9 cellular contexts compared by ENCODE assay signal in genomic region chr12:41188058-41188840, GRCh38. TPM values are rescaled to one million over a fixed set of nuclear protein-coding genes. Genes with fewer than 3 reads are reported as not detected.
A peak's percentile ranks its signal among the peaks of the same experiment; 100 is the strongest.
DNase-seq lines count a peak whose midpoint lies in the region; ATAC-seq and TF ChIP-seq lines count a peak whose summit lies in the region.
"Had no signal": no experiment of that assay in that cellular context is flagged by ENCODE, and none has a peak within 500 bp of the region (broad histone marks: within the 10 kb centered on the region; RNA-seq: fewer than 3 reads in every experiment).

TSS of gene PDZRN4 (plus strand) at chr12:41188320.

- ATAC-seq in HG03097 (IDR thresholded peaks at IDR 0.05; ENCODE audit: low FRiP score, unreplicated experiment) (peak; percentile 56), body of pancreas (peak; percentile 52), GM21737 (IDR thresholded peaks at IDR 0.05; ENCODE audit: unreplicated experiment) (no peak)
- peak; percentile 45 for ATAC-seq in stimulated activated memory B cell treated with anti-CD40 and anti-IgM and Interleukin-4, amounts not matched to agents 10 μg/mL and 1 μg/mL and 100 μg/mL, for 72 hours

- 3% methylated on average over 28 to 32 of the region's 67 CpGs for WGBS in body of pancreas, 2 donors

- H3K4me3 Mint-ChIP-seq in stimulated activated memory B cell treated with anti-CD40 and anti-IgM and Interleukin-4, amounts not matched to agents 10 μg/mL and 1 μg/mL and 100 μg/mL, for 72 hours, result no peak within 1 kb of the TSS

- H3K27ac ChIP-seq in body of pancreas, result no peak within 1 kb of the TSS

- DNase-seq in body of pancreas, result peak in 1 of 4 donors; percentile 21
- no peak for DNase-seq in kidney epithelial cell (ENCODE audit: low read depth)
- no peak for DNase-seq in stimulated activated CD8-positive, alpha-beta memory T cell treated with anti-CD3 and anti-CD28 coated beads, Interleukin-4, amount 100 ng/mL, for 48 hours
- no peak for DNase-seq in activated T-cell treated with anti-CD3 and anti-CD28 coated beads, Interleukin-2, amount 50 U/mL, for 1 hour
- no peak for DNase-seq in effector CD4-positive, alpha-beta T cell

- H3K27me3 ChIP-seq in body of pancreas (peaks cover 0 to 18% of the 10 kb centered on the region in 2 donors), kidney epithelial cell (ENCODE audit: control insufficient read depth, insufficient read depth, low read length) (peaks cover 26% of the 10 kb centered on the region)

- H3K9me3 ChIP-seq in body of pancreas, result no peaks in the 10 kb centered on the region

- H3K36me3 ChIP-seq in body of pancreas (replicated peaks in 1 of 2; ENCODE audit: insufficient read depth in 1 of 2, low read depth in 2 of 2), result no peaks in the 10 kb centered on the region
- H3K36me3 ChIP-seq in kidney epithelial cell (ENCODE audit: control insufficient read depth, insufficient read depth, low read length), result no peaks in the 10 kb centered on the region

- intact Hi-C loops in body of pancreas (cut with DNase I), result no loop called here

- no peak within 1 kb of the TSS for H3K4me3 ChIP-seq in body of pancreas
- H3K4me3 ChIP-seq in kidney epithelial cell (ENCODE audit: low read depth, low read length), result peak within 1 kb of the TSS; percentile 31

- H3K9me3 Mint-ChIP-seq in stimulated activated memory B cell treated with anti-CD40 and anti-IgM and Interleukin-4, amounts not matched to agents 10 μg/mL and 1 μg/mL and 100 μg/mL, for 72 hours, result no peaks in the 10 kb centered on the region

- peaks cover 40% of the 10 kb centered on the region for H3K27me3 Mint-ChIP-seq in stimulated activated memory B cell treated with anti-CD40 and anti-IgM and Interleukin-4, amounts not matched to agents 10 μg/mL and 1 μg/mL and 100 μg/mL, for 72 hours

- peaks cover 15% of the 10 kb centered on the region for H3K4me1 ChIP-seq in body of pancreas

- peaks cover 12% of the 10 kb centered on the region for H3K4me1 Mint-ChIP-seq in stimulated activated memory B cell treated with anti-CD40 and anti-IgM and Interleukin-4, amounts not matched to agents 10 μg/mL and 1 μg/mL and 100 μg/mL, for 72 hours

- TF ChIP-seq CTCF in body of pancreas (IDR thresholded peaks at IDR 0.05) (no peak), kidney epithelial cell (IDR thresholded peaks at IDR 0.05; ENCODE audit: insufficient read depth, low read length, poor library complexity, severe bottlenecking) (no peak)

- H3K36me3 Mint-ChIP-seq in stimulated activated memory B cell treated with anti-CD40 and anti-IgM and Interleukin-4, amounts not matched to agents 10 μg/mL and 1 μg/mL and 100 μg/mL, for 72 hours, result no peaks in the 10 kb centered on the region

- no peak within 1 kb of the TSS for H3K27ac Mint-ChIP-seq in stimulated activated memory B cell treated with anti-CD40 and anti-IgM and Interleukin-4, amounts not matched to agents 10 μg/mL and 1 μg/mL and 100 μg/mL, for 72 hours

- TF ChIP-seq POLR2A in body of pancreas (IDR thresholded peaks at IDR 0.05), result no peak

RNA-seq across cellular contexts. Expression of gene PDZRN4, which starts in this region (rescaled TPM):
- total RNA-seq in body of pancreas, result under 1 TPM; 0.52 to 0.99 TPM
- total RNA-seq in kidney epithelial cell, result 0.07 TPM in 1 of 2 replicates, not detected in the other
- total RNA-seq: activated CD8-positive, alpha-beta memory T cell treated with anti-CD3 and anti-CD28 coated beads for 36 hours had no signal

Comparison
In these comparisons a context has a peak if more than half of its experiments do, and no peak if none do; other contexts are left out.
1. Peak in ATAC-seq in body of pancreas; RNA of the gene not detected or under 1 TPM.